8 cellular contexts compared by ENCODE assay signal in genomic region chr20:58651823-58652605, GRCh38. TPM values are rescaled to one million over a fixed set of nuclear protein-coding genes. Genes with fewer than 3 reads are reported as not detected.
DNase-seq lines count a peak whose midpoint lies in the region; ATAC-seq and TF ChIP-seq lines count a peak whose summit lies in the region.

No MANE protein-coding gene starts in this region.

- DNase-seq in DMS 273 treated with DMSO at 0.1 percent for 48 hours (lab: John Stamatoyannopoulos, UW) (peak; percentile 54), T-helper 1 cell (peak; percentile 47 to 94 (median 67)), anterior cingulate cortex (lab: John Stamatoyannopoulos, UW) (peak in 48 of 58 donors; percentile 12 to 69 (median 42)), left ventricle myocardium inferior (peak; percentile 39), pons (ENCODE audit: low spot score) (peak; percentile 67)

- peaks cover 70% of the 10 kb centered on the region for H3K4me1 ChIP-seq in left ventricle myocardium inferior

- peaks cover 11 to 23% (median 22%) of the 10 kb centered on the region in 3 donors for H3K4me1 Mint-ChIP-seq in IgD-negative memory B cell

- peak overlapping the region; percentile 92 to 99 (median 96) for H3K27ac Mint-ChIP-seq in IgD-negative memory B cell

- H3K4me3 Mint-ChIP-seq in IgD-negative memory B cell: peak overlapping the region; percentile 96 to 99 (median 98)

- intact Hi-C loops in left ventricle myocardium inferior (cut with micrococcal nuclease): loop anchor here (5.0 kb wide), 1 partner anchor 420 kb away; no protein-coding TSS in a partner anchor

- no peaks in the 10 kb centered on the region for H3K36me3 ChIP-seq in left ventricle myocardium inferior

- H3K27me3 ChIP-seq in left ventricle myocardium inferior (ENCODE audit: low read depth): no peaks in the 10 kb centered on the region

- H3K9me3 ChIP-seq in left ventricle myocardium inferior (replicated peaks): no peaks in the 10 kb centered on the region

- no peaks in the 10 kb centered on the region for H3K9me3 Mint-ChIP-seq in IgD-negative memory B cell

- ATAC-seq in GM21423 (IDR thresholded peaks at IDR 0.05; ENCODE audit: unreplicated experiment): peak; percentile 49
- ATAC-seq in GM19467 (IDR thresholded peaks at IDR 0.05; ENCODE audit: unreplicated experiment): no peak

- H3K36me3 Mint-ChIP-seq in IgD-negative memory B cell: no peaks in the 10 kb centered on the region

- H3K27me3 Mint-ChIP-seq in IgD-negative memory B cell: no peaks in the 10 kb centered on the region

- no peak for TF ChIP-seq CTCF in left ventricle myocardium inferior (IDR thresholded peaks at IDR 0.05; ENCODE audit: borderline replicate concordance)

- peak overlapping the region; percentile 85 for H3K4me3 ChIP-seq in left ventricle myocardium inferior

- H3K27ac ChIP-seq in left ventricle myocardium inferior (replicated peaks): peak overlapping the region; percentile 97

RNA-seq across cellular contexts. Expression of gene STX16, which starts 0.9 kb away (rescaled TPM):
- polyA plus RNA-seq in IgD-negative memory B cell: 18.7 TPM
- total RNA-seq in left ventricle myocardium inferior: 28.0 TPM

RNA-seq across cellular contexts. Expression of gene NPEPL1, which starts 40.6 kb away (rescaled TPM):
- 6.9 TPM for polyA plus RNA-seq in IgD-negative memory B cell
- 33.6 TPM for total RNA-seq in left ventricle myocardium inferior
